Comparison of ENCODE assay signal across 24 cellular contexts in genomic region chr12:121203482-121203881, GRCh38. TPM values are rescaled to one million over a fixed set of nuclear protein-coding genes. Genes with fewer than 3 reads are reported as not detected.
DNase-seq lines count a peak whose midpoint lies in the region; ATAC-seq and TF ChIP-seq lines count a peak whose summit lies in the region.
"Had no signal": no experiment of that assay in that cellular context is flagged by ENCODE, and none has a peak within 500 bp of the region (broad histone marks: within the 10 kb centered on the region; RNA-seq: fewer than 3 reads in every experiment).

No MANE protein-coding gene starts in this region.

- H3K36me3 ChIP-seq in endocrine pancreas (ENCODE audit: control insufficient read depth, insufficient read depth, low read length): no peaks in the 10 kb centered on the region
- H3K36me3 ChIP-seq in mesendoderm (ENCODE audit: control insufficient read depth, insufficient read depth, low read length): no peaks in the 10 kb centered on the region
- H3K36me3 ChIP-seq: MG63 had no signal

- no peak overlapping the region for H2AK5ac ChIP-seq in mesendoderm (ENCODE audit: low read length)

- peak overlapping the region; percentile 24 for H3K4me3 ChIP-seq in endocrine pancreas (ENCODE audit: control insufficient read depth, insufficient read depth, low read length)
- H3K4me3 ChIP-seq in mesendoderm (ENCODE audit: low read length): no peak overlapping the region
- H3K4me3 ChIP-seq: MG63 had no signal

- H3K4ac ChIP-seq in mesendoderm (ENCODE audit: low read depth, low read length): no peak overlapping the region

- no peak overlapping the region for H2BK120ac ChIP-seq in mesendoderm (ENCODE audit: low read depth, low read length)

- no peak overlapping the region for H3K27ac Mint-ChIP-seq in HFFc6
- H3K27ac Mint-ChIP-seq in activated T-helper 17 cell treated with anti-CD3 and anti-CD28 coated beads, Interleukin-2, amount 50 U/mL, for 72 hours: peak overlapping the region; percentile 0
- H3K27ac Mint-ChIP-seq: B cell had no signal

- H3K23ac ChIP-seq in mesendoderm (ENCODE audit: low read length): no peak overlapping the region

- H3K27me3 Mint-ChIP-seq in HFFc6 (ENCODE audit: insufficient read depth): peaks cover 1% of the 10 kb centered on the region; the same call in 1 of the 2 replicates
- H3K27me3 Mint-ChIP-seq in activated T-helper 17 cell treated with anti-CD3 and anti-CD28 coated beads, Interleukin-2, amount 50 U/mL, for 72 hours: no peaks in the 10 kb centered on the region
- H3K27me3 Mint-ChIP-seq: B cell had no signal

- no peak overlapping the region for H2BK5ac ChIP-seq in mesendoderm (ENCODE audit: low read length)

- no peak overlapping the region for H3K56ac ChIP-seq in mesendoderm (ENCODE audit: low read length)

- peak overlapping the region; percentile 7; the same call in 1 of the 2 replicates for H3K4me3 Mint-ChIP-seq in HFFc6
- H3K4me3 Mint-ChIP-seq in activated T-helper 17 cell treated with anti-CD3 and anti-CD28 coated beads, Interleukin-2, amount 50 U/mL, for 72 hours: no peak overlapping the region
- H3K4me3 Mint-ChIP-seq: B cell had no signal

- ATAC-seq in activated T-helper 17 cell treated with anti-CD3 and anti-CD28 coated beads, Interleukin-2, amount 50 U/mL, for 72 hours (replicated peaks): no peak
- ATAC-seq: HCT116, HepG2, Panc1 had no signal

- H4K5ac ChIP-seq in mesendoderm (ENCODE audit: low read length): no peak overlapping the region

- H3K27ac ChIP-seq in mesendoderm (ENCODE audit: low read depth, low read length): no peak overlapping the region
- H3K27ac ChIP-seq: C4-2B, SK-N-MC had no signal

- H3K27me3 ChIP-seq in endocrine pancreas (ENCODE audit: control insufficient read depth, insufficient read depth, low read length) (no peaks in the 10 kb centered on the region), mesendoderm (ENCODE audit: insufficient read depth, low read length, poor library complexity) (no peaks in the 10 kb centered on the region)
- H3K27me3 ChIP-seq: MG63 had no signal

- H3K36me3 Mint-ChIP-seq in HFFc6 (ENCODE audit: low read depth): no peaks in the 10 kb centered on the region
- no peaks in the 10 kb centered on the region for H3K36me3 Mint-ChIP-seq in activated T-helper 17 cell treated with anti-CD3 and anti-CD28 coated beads, Interleukin-2, amount 50 U/mL, for 72 hours (ENCODE audit: low read depth)

- no peak overlapping the region for H2BK15ac ChIP-seq in mesendoderm (replicated peaks; ENCODE audit: low read depth)

- TF ChIP-seq CTCF in HFFc6 (IDR thresholded peaks at IDR 0.05): no peak

- DNase-seq in HFFc6 (no peak), mucosa of gallbladder (ENCODE audit: low spot score) (no peak), UCSD-AML1 (lab: John Stamatoyannopoulos, UW; ENCODE audit: unreplicated experiment) (no peak), SKM-1 treated with dmso at 0.1 percent for 144 hours (lab: John Stamatoyannopoulos, UW; ENCODE audit: unreplicated experiment) (no peak), mesendoderm (no peak)
- DNase-seq: Calu3, DMS79 treated with DMSO at 0.1 percent for 48 hours, GF-D8, KBM-7, MG63, NCI-H1105 treated with DMSO at 0.1 percent for 48 hours, NCI-H1694, NCI-H2227 treated with DMSO at 0.1 percent for 48 hours, NCI-H526 treated with DMSO at 0.1 percent for 48 hours, SHP77 treated with DMSO at 0.1 percent for 48 hours, SW 1271 had no signal

- no peak overlapping the region for H4K8ac ChIP-seq in mesendoderm (ENCODE audit: low read depth, low read length)

- no peaks in the 10 kb centered on the region for H3K9me3 Mint-ChIP-seq in HFFc6
- no peaks in the 10 kb centered on the region for H3K9me3 Mint-ChIP-seq in activated T-helper 17 cell treated with anti-CD3 and anti-CD28 coated beads, Interleukin-2, amount 50 U/mL, for 72 hours

- no peak overlapping the region for H3K9ac ChIP-seq in endocrine pancreas (ENCODE audit: control insufficient read depth, insufficient read depth, low read length)
- no peak overlapping the region for H3K9ac ChIP-seq in mesendoderm (ENCODE audit: low read length)

- H3K4me1 Mint-ChIP-seq in HFFc6 (ENCODE audit: low read depth): peaks cover 18% of the 10 kb centered on the region
- peaks cover 8% of the 10 kb centered on the region for H3K4me1 Mint-ChIP-seq in activated T-helper 17 cell treated with anti-CD3 and anti-CD28 coated beads, Interleukin-2, amount 50 U/mL, for 72 hours
- H3K4me1 Mint-ChIP-seq: B cell had no signal

- no peak overlapping the region for H3K18ac ChIP-seq in mesendoderm (ENCODE audit: low read length)

- no peaks in the 10 kb centered on the region for H3K79me2 ChIP-seq in mesendoderm (ENCODE audit: control insufficient read depth, insufficient read depth, low read length)

- H3K79me1 ChIP-seq in mesendoderm (ENCODE audit: low read length): no peaks in the 10 kb centered on the region

- no peak overlapping the region for H3K4me2 ChIP-seq in mesendoderm (ENCODE audit: low read length)

- no peaks in the 10 kb centered on the region for H3K9me3 ChIP-seq in endocrine pancreas (ENCODE audit: control insufficient read depth, low read length)
- H3K9me3 ChIP-seq: MG63 had no signal

- no CpG with 5 or more reads among the region's 11 CpGs for WGBS in mesendoderm (ENCODE audit: extremely low coverage, insufficient coverage, low lambda C conversion rate)

- H3K4me1 ChIP-seq in endocrine pancreas (ENCODE audit: control insufficient read depth, insufficient read depth, low read length): peaks cover 3% of the 10 kb centered on the region
- no peaks in the 10 kb centered on the region for H3K4me1 ChIP-seq in mesendoderm (ENCODE audit: control insufficient read depth, low read depth, low read length)

RNA-seq across cellular contexts. Expression of gene P2RX4, which starts 6.4 kb away (rescaled TPM):
- total RNA-seq in HFFc6 (2021; fragmentation: NEBNext Ultra II Directional; extraction: Animal tissue kit (Norgen Biotek cat#: 25700)): 10 to 100 TPM in 2 of 6 experiments, 1 to 10 TPM in 4; 7.7 to 13.0 (median 9.6) TPM
- 10 to 100 TPM; 31.6 to 45.3 TPM for total RNA-seq in activated T-helper 17 cell treated with anti-CD3 and anti-CD28 coated beads, Interleukin-2, amount 50 U/mL, for 72 hours
- 66.6 TPM for total RNA-seq in mucosa of gallbladder
- polyA plus RNA-seq in mesendoderm (2013, experiment 1 of 2): 6.0 TPM
- polyA plus RNA-seq in mesendoderm (2013, experiment 2 of 2): 6.6 TPM
